8 cellular contexts compared by ENCODE assay signal in the genomic region with DNA sequence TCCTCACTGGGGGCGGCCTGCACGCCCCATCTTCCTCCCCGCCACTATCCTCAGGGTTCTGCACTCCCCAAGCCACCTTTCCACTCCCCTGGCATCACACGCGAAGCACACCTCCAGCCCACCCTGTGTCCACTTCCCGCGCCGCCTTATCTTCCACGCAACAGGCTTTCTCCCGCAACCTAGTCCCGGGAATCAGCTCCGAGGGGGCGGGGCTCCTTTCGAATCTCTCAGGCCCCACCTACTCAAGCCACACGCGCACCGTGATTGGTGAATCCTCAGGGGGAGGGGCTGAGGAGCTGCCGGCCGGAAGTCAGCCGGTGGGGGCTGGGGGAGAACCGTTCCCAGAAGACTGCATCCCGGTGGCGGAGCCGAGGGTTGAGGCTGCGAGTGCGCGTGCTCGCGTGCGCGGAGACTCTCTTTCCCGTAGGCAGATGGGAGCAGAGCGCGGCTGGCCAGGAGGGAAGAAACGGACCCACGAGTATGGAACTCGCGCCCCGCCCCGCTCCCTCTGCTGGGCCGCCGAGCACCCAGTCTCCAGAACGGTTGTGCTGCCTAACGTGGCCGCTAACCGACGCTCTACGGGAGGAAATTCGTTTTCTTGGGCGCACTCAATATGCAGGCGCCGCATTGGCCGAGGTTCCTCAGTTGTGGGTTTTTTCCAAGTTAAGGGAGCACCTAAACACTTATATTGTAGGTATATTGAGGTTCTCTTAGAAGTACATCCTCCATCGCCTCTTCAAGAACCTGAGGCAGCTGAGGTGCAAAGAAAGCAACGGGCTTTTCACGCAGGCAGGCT. TPM values are rescaled to one million over a fixed set of nuclear protein-coding genes. Genes with fewer than 3 reads are reported as not detected.
DNase-seq lines count a peak whose midpoint lies in the region; ATAC-seq and TF ChIP-seq lines count a peak whose summit lies in the region.

TSS of gene PSRC1 (minus strand) at position 194 of the 796 bp plus-strand sequence.

- TF ChIP-seq CTCF in GM23338 (conservative IDR thresholded peaks at IDR 0.05; ENCODE audit: low read depth in 2 of 2): peak in 1 of 2 experiments; percentile 18; a peak in 1 of 4 replicates
- peak; percentile 46 for TF ChIP-seq CTCF in LNCAP (IDR thresholded peaks at IDR 0.05)
- TF ChIP-seq CTCF in fibroblast of mammary gland (conservative IDR thresholded peaks at IDR 0.05; ENCODE audit: control insufficient read depth, insufficient read depth, low read depth, low read length): peak; percentile 63
- peak; percentile 65 for TF ChIP-seq CTCF in natural killer cell (IDR thresholded peaks at IDR 0.05)

- H3K27ac Mint-ChIP-seq in GM23338 (peak within 1 kb of the TSS; percentile 96), natural killer cell (peak within 1 kb of the TSS; percentile 86 to 90)
- H3K27ac Mint-ChIP-seq in activated T-helper 17 cell treated with anti-CD3 and anti-CD28 coated beads, Interleukin-2, amount 50 U/mL, for 72 hours: peak within 1 kb of the TSS; percentile 75

- peak within 1 kb of the TSS; percentile 99 for H3K27ac ChIP-seq in GM23338 (ENCODE audit: low read depth)

- H3K4me3 Mint-ChIP-seq in GM23338 (peak within 1 kb of the TSS; percentile 99), natural killer cell (peak within 1 kb of the TSS; percentile 99)
- H3K4me3 Mint-ChIP-seq in activated T-helper 17 cell treated with anti-CD3 and anti-CD28 coated beads, Interleukin-2, amount 50 U/mL, for 72 hours: peak within 1 kb of the TSS; percentile 87

- H3K4me2 ChIP-seq in GM23338: peak within 1 kb of the TSS; percentile 99

- intact Hi-C loops in natural killer cell (cut with micrococcal nuclease): loop anchor here (1.0 kb wide), 1 partner anchor 34 kb away; the partner anchor contains the start of gene CELSR2

- no peaks in the 10 kb centered on the region for H3K9me3 Mint-ChIP-seq in GM23338
- H3K9me3 Mint-ChIP-seq in activated T-helper 17 cell treated with anti-CD3 and anti-CD28 coated beads, Interleukin-2, amount 50 U/mL, for 72 hours: no peaks in the 10 kb centered on the region
- H3K9me3 Mint-ChIP-seq in natural killer cell: no peaks in the 10 kb centered on the region

- H3K9me2 ChIP-seq in GM23338 (ENCODE audit: insufficient read depth): no peaks in the 10 kb centered on the region

- ATAC-seq in GM23338 (peak; percentile 92), natural killer cell (peak; percentile 96 to 98 (median 97))
- peak; percentile 98 for ATAC-seq in activated T-helper 17 cell treated with anti-CD3 and anti-CD28 coated beads, Interleukin-2, amount 50 U/mL, for 72 hours (replicated peaks)

- peak within 1 kb of the TSS; percentile 98 for H3K4me3 ChIP-seq in GM23338
- peak within 1 kb of the TSS; percentile 87 for H3K4me3 ChIP-seq in fibroblast of mammary gland (ENCODE audit: control insufficient read depth, low read depth, low read length)

- no peaks in the 10 kb centered on the region for H3K27me3 ChIP-seq in GM23338 (ENCODE audit: insufficient read depth)

- peaks cover 26% of the 10 kb centered on the region for H3K79me2 ChIP-seq in GM23338 (replicated peaks; ENCODE audit: insufficient read depth)

- H3K4me1 Mint-ChIP-seq in GM23338 (peaks cover 32% of the 10 kb centered on the region), natural killer cell (peaks cover 21% of the 10 kb centered on the region in 2 donors)
- H3K4me1 Mint-ChIP-seq in activated T-helper 17 cell treated with anti-CD3 and anti-CD28 coated beads, Interleukin-2, amount 50 U/mL, for 72 hours: peaks cover 5% of the 10 kb centered on the region

- H3K36me3 ChIP-seq in GM23338 (ENCODE audit: insufficient read depth): peaks cover 12% of the 10 kb centered on the region; the same call in 1 of the 2 replicates

- H3F3A ChIP-seq in GM23338 (replicated peaks; ENCODE audit: low read depth): peaks cover 18% of the 10 kb centered on the region

- H3K27me3 Mint-ChIP-seq in GM23338 (ENCODE audit: insufficient read depth, low read depth, poor library complexity) (peaks cover 16% of the 10 kb centered on the region), natural killer cell (ENCODE audit: low read depth in 2 of 2) (no peaks in the 10 kb centered on the region)
- no peaks in the 10 kb centered on the region for H3K27me3 Mint-ChIP-seq in activated T-helper 17 cell treated with anti-CD3 and anti-CD28 coated beads, Interleukin-2, amount 50 U/mL, for 72 hours

- peaks cover 29% of the 10 kb centered on the region for H3K4me1 ChIP-seq in GM23338 (ENCODE audit: insufficient read depth)

- DNase-seq in EL (peak; percentile 97), GM23338 (ENCODE audit: low spot score) (peak; percentile 99), RPMI8226 (peak; percentile 89), fibroblast of mammary gland (ENCODE audit: low read depth) (peak; percentile 93), natural killer cell (peak; percentile 93)
- DNase-seq in stimulated activated naive CD4-positive, alpha-beta T cell treated with Interleukin-2 at 50 U/mL for 16 hours (lab: John Stamatoyannopoulos, UW): peak; percentile 88

- peak within 1 kb of the TSS; percentile 95 for H2AFZ ChIP-seq in GM23338

- H4K20me1 ChIP-seq in GM23338 (replicated peaks; ENCODE audit: insufficient read depth): peaks cover 15% of the 10 kb centered on the region

- H3K36me3 Mint-ChIP-seq in GM23338 (ENCODE audit: low read depth): peaks cover 32% of the 10 kb centered on the region
- no peaks in the 10 kb centered on the region for H3K36me3 Mint-ChIP-seq in activated T-helper 17 cell treated with anti-CD3 and anti-CD28 coated beads, Interleukin-2, amount 50 U/mL, for 72 hours (ENCODE audit: low read depth)
- H3K36me3 Mint-ChIP-seq in natural killer cell: no peaks in the 10 kb centered on the region

TF ChIP-seq in GM23338, 12 proteins besides CTCF, POLR2A, EP300 and RAD21:
- TF ChIP-seq, protein P1, sequence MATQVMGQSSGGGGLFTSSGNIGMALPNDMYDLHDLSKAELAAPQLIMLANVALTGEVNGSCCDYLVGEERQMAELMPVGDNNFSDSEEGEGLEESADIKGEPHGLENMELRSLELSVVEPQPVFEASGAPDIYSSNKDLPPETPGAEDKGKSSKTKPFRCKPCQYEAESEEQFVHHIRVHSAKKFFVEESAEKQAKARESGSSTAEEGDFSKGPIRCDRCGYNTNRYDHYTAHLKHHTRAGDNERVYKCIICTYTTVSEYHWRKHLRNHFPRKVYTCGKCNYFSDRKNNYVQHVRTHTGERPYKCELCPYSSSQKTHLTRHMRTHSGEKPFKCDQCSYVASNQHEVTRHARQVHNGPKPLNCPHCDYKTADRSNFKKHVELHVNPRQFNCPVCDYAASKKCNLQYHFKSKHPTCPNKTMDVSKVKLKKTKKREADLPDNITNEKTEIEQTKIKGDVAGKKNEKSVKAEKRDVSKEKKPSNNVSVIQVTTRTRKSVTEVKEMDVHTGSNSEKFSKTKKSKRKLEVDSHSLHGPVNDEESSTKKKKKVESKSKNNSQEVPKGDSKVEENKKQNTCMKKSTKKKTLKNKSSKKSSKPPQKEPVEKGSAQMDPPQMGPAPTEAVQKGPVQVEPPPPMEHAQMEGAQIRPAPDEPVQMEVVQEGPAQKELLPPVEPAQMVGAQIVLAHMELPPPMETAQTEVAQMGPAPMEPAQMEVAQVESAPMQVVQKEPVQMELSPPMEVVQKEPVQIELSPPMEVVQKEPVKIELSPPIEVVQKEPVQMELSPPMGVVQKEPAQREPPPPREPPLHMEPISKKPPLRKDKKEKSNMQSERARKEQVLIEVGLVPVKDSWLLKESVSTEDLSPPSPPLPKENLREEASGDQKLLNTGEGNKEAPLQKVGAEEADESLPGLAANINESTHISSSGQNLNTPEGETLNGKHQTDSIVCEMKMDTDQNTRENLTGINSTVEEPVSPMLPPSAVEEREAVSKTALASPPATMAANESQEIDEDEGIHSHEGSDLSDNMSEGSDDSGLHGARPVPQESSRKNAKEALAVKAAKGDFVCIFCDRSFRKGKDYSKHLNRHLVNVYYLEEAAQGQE (IDR thresholded peaks at IDR 0.05; ENCODE audit: unreplicated experiment): no peak
- TF ChIP-seq CREB1 (CRISPR knock-in tag; IDR thresholded peaks at IDR 0.05; ENCODE audit: low read depth): no peak
- TF ChIP-seq EZH2 (IDR thresholded peaks at IDR 0.05; ENCODE audit: low read depth, unreplicated experiment): no peak
- TF ChIP-seq, protein P2, sequence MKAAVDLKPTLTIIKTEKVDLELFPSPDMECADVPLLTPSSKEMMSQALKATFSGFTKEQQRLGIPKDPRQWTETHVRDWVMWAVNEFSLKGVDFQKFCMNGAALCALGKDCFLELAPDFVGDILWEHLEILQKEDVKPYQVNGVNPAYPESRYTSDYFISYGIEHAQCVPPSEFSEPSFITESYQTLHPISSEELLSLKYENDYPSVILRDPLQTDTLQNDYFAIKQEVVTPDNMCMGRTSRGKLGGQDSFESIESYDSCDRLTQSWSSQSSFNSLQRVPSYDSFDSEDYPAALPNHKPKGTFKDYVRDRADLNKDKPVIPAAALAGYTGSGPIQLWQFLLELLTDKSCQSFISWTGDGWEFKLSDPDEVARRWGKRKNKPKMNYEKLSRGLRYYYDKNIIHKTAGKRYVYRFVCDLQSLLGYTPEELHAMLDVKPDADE (IDR thresholded peaks at IDR 0.05): peak; percentile 69; the same call in 1 of the 2 replicates
- no peak for TF ChIP-seq ZNF331 (CRISPR knock-in tag; IDR thresholded peaks at IDR 0.05; ENCODE audit: low read depth)
- TF ChIP-seq POLR2AphosphoS5 (IDR thresholded peaks at IDR 0.05; ENCODE audit: low read depth): peak; percentile 98
- no peak for TF ChIP-seq NANOG (IDR thresholded peaks at IDR 0.05; ENCODE audit: borderline replicate concordance)

RNA-seq across cellular contexts. Expression of gene PSRC1, which starts in this region (rescaled TPM):
- 50.6 and 61.1 TPM in 2 replicates for total RNA-seq in GM23338 (2014; rRNA removed; shearing (Covaris generic))
- polyA plus RNA-seq in GM23338 (2016; fragmentation: Nextera tagmentation; extraction: Ambion mirVana): 51.4 and 55.0 TPM in 2 replicates
- 10 to 100 TPM; 17.5 to 20.3 TPM for total RNA-seq in activated T-helper 17 cell treated with anti-CD3 and anti-CD28 coated beads, Interleukin-2, amount 50 U/mL, for 72 hours
- 1 to 10 TPM; 1.1 to 2.4 (median 1.9) TPM for total RNA-seq in natural killer cell

Comparison
In these comparisons a context has a peak if more than half of its experiments do, and no peak if none do; other contexts are left out.
1. Peak in every context shown above with its lines: DNase-seq, ATAC-seq, H3K4me3 ChIP-seq and H3K27ac ChIP-seq.
2. RNA of gene PSRC1 (total RNA-seq): 50.6 to 61.1 TPM in GM23338 and 17.5 to 20.3 TPM in activated T-helper 17 cell treated with anti-CD3 and anti-CD28 coated beads, Interleukin-2, amount 50 U/mL, for 72 hours; 1.1 to 2.4 TPM in natural killer cell; every median in the first group is over 4 times any median in the second.